ENCODE assay signal across 21 cellular contexts in the genomic region with DNA sequence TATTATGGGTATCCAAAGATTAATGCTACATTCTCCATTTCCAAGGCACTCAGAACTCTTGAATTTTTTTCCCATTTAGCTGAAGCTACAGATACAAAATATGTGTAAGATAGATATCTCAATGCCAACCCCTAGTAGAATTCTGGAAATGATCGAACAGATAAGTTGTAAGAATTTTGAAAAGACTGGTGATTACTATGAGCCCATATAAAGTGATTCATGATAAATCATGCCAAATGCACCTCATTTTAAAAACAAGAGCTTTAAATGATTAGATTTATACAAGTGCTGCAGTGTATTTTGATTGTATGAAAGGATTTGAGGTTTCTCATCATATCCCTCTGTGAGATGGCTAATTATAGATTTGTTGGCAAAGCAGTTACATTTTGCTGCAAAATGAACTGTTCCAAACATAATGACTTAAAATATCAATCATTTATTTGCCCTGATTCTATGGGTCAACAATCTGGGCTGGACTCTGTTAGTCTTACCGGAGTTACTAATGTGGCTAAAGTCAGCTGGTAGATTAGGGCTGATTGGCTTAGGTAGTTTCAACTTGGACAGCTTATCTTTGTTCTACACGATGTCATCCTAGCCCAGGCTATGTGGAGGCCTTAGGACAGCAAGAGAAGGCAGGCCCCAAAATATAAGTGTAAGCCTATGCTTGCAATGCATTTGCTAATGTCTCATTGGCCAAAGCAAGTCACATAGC. TPM values are rescaled to one million over a fixed set of nuclear protein-coding genes. Genes with fewer than 3 reads are reported as not detected.
DNase-seq lines count a peak whose midpoint lies in the region; ATAC-seq and TF ChIP-seq lines count a peak whose summit lies in the region.
"Had no signal": no experiment of that assay in that cellular context is flagged by ENCODE, and none has a peak within 500 bp of the region (broad histone marks: within the 10 kb centered on the region; RNA-seq: fewer than 3 reads in every experiment).

No MANE protein-coding gene starts in this region.

- H3F3A ChIP-seq in SK-N-SH (replicated peaks; ENCODE audit: insufficient read depth) = peaks cover 29% of the 10 kb centered on the region

- no peaks in the 10 kb centered on the region for H3K9me3 Mint-ChIP-seq in endothelial cell (ENCODE audit: unreplicated experiment)
- H3K9me3 Mint-ChIP-seq: CD4-positive, alpha-beta T cell; GM23338 had no signal

- no peak for ATAC-seq in SK-N-SH treated with all-trans-retinoic acid at 6 μM for 48 hours
- ATAC-seq: GM23338, HCT116 had no signal

- POLR2A ChIA-PET in SK-N-SH (lab: Yijun Ruan, JAX) = no interaction called here

- peak overlapping the region; percentile 80; the same call in 1 of the 2 replicates for H2AFZ ChIP-seq in SK-N-SH (ENCODE audit: low read depth)
- H2AFZ ChIP-seq: GM23338, PC-9 had no signal

- H3K27ac Mint-ChIP-seq in endothelial cell (ENCODE audit: unreplicated experiment) = no peak overlapping the region
- H3K27ac Mint-ChIP-seq: CD4-positive, alpha-beta T cell; GM23338 had no signal

- H3K27me3 ChIP-seq in SK-N-SH (ENCODE audit: insufficient read depth) (no peaks in the 10 kb centered on the region), skeletal muscle satellite cell (ENCODE audit: control insufficient read depth, insufficient read depth, low read length) (peaks cover 9% of the 10 kb centered on the region)
- H3K27me3 ChIP-seq: BE2C, MG63 had no signal

- CTCF ChIA-PET in SK-N-SH (lab: Yijun Ruan, JAX) = no interaction called here

- no peak overlapping the region for H3K4me3 Mint-ChIP-seq in endothelial cell (ENCODE audit: unreplicated experiment)
- H3K4me3 Mint-ChIP-seq: CD4-positive, alpha-beta T cell; GM23338 had no signal

- TF ChIP-seq CTCF in SK-N-SH (IDR thresholded peaks at IDR 0.05) (no peak), endothelial cell (IDR thresholded peaks at IDR 0.05; ENCODE audit: unreplicated experiment) (no peak)

- TF ChIP-seq RAD21 in SK-N-SH (IDR thresholded peaks at IDR 0.05; ENCODE audit: low read length) = no peak

- H3K9ac ChIP-seq in SK-N-SH (peak overlapping the region; percentile 5; the same call in 1 of the 2 replicates), skeletal muscle satellite cell (ENCODE audit: low read depth, low read length) (no peak overlapping the region)

- H3K36me3 Mint-ChIP-seq in endothelial cell (ENCODE audit: low read depth, unreplicated experiment) = no peaks in the 10 kb centered on the region

- no peaks in the 10 kb centered on the region for H3K27me3 Mint-ChIP-seq in endothelial cell (ENCODE audit: unreplicated experiment)

- H3K36me3 ChIP-seq in SK-N-SH (replicated peaks in 1 of 2; ENCODE audit: control insufficient read depth in 1 of 2, insufficient read depth in 2 of 2, low read length in 1 of 2) = no peaks in the 10 kb centered on the region
- H3K36me3 ChIP-seq in skeletal muscle satellite cell (ENCODE audit: insufficient read depth, low read length) = no peaks in the 10 kb centered on the region
- H3K36me3 ChIP-seq: BE2C, MG63 had no signal

- H3K4me1 ChIP-seq in SK-N-SH (ENCODE audit: control insufficient read depth in 1 of 2, insufficient read depth in 2 of 2, low read depth in 1 of 2, low read length in 1 of 2) (peaks cover 0 to 14% of the 10 kb centered on the region in 2 experiments; a peak in 1 of 4 replicates), skeletal muscle satellite cell (ENCODE audit: control insufficient read depth, insufficient read depth, low read length) (peaks cover 25% of the 10 kb centered on the region)
- H3K4me1 ChIP-seq: BE2C had no signal

- TF ChIP-seq EP300 in SK-N-SH (IDR thresholded peaks at IDR 0.05; ENCODE audit: borderline replicate concordance in 1 of 2, low read depth in 1 of 2, low read length in 1 of 2) = peak in 1 of 2 experiments; percentile 56; a peak in 2 of 4 replicates

- peak overlapping the region; percentile 46 for H3K4me2 ChIP-seq in SK-N-SH
- peak overlapping the region; percentile 40 for H3K4me2 ChIP-seq in skeletal muscle satellite cell (ENCODE audit: low read length)
- H3K4me2 ChIP-seq: GM23338, PC-9 had no signal

- no peak for DNase-seq in SK-N-SH
- peak; percentile 47 for DNase-seq in amniotic epithelial cell (ENCODE audit: low read depth)
- DNase-seq in iris pigment epithelial cell (ENCODE audit: low read depth) = peak; percentile 12
- DNase-seq in endothelial cell (ENCODE audit: low spot score) = no peak
- no peak for DNase-seq in germinal center (ENCODE audit: low spot score)
- no peak for DNase-seq in activated CD4-positive, alpha-beta T cell treated with anti-CD3 and anti-CD28 coated beads for 1 hour
- DNase-seq: BE2C; CD4-positive, alpha-beta T cell; DMS53; KG1; MG63; NCI-H1092; NCI-H1694; NCI-H524 treated with DMSO at 0.1 percent for 48 hours; PC-9 had no signal

- H3K79me2 ChIP-seq in SK-N-SH (ENCODE audit: insufficient read depth) = no peaks in the 10 kb centered on the region

- no peaks in the 10 kb centered on the region for H4K20me1 ChIP-seq in SK-N-SH (ENCODE audit: insufficient read depth)

- 10% methylated on average over 3 of the region's 3 CpGs for WGBS in SK-N-SH (ENCODE audit: low lambda C conversion rate)

- peaks cover 17% of the 10 kb centered on the region for H3K4me1 Mint-ChIP-seq in endothelial cell (ENCODE audit: unreplicated experiment)
- H3K4me1 Mint-ChIP-seq: GM23338 had no signal

- H3K4me3 ChIP-seq in SK-N-SH (ENCODE audit: low read depth in 2 of 2, low read length in 1 of 2) (no peak overlapping the region), skeletal muscle satellite cell (ENCODE audit: low read length) (no peak overlapping the region)
- H3K4me3 ChIP-seq: GM23338, MG63, PC-9 had no signal

- H3K9me2 ChIP-seq in SK-N-SH = no peaks in the 10 kb centered on the region

- H3K9me3 ChIP-seq in SK-N-SH (no peaks in the 10 kb centered on the region), skeletal muscle satellite cell (replicated peaks; ENCODE audit: low read length) (no peaks in the 10 kb centered on the region)
- H3K9me3 ChIP-seq: BE2C had no signal

- peak overlapping the region in 1 of 2 experiments; percentile 62; a peak in 2 of 4 replicates for H3K27ac ChIP-seq in SK-N-SH (ENCODE audit: low read depth in 2 of 2, low read length in 1 of 2)
- H3K27ac ChIP-seq: 22Rv1, PC-9 had no signal

TF ChIP-seq in SK-N-SH, 30 proteins besides CTCF, POLR2A, EP300 and RAD21 (continues in another document):
- TF ChIP-seq GATA2 (CRISPR knock-in tag; IDR thresholded peaks at IDR 0.05) = no peak
- no peak for TF ChIP-seq YY1 (IDR thresholded peaks at IDR 0.05; ENCODE audit: low read depth)
- TF ChIP-seq TAF1 (IDR thresholded peaks at IDR 0.05; ENCODE audit: borderline replicate concordance, low read depth, low read length) = no peak
- TF ChIP-seq, protein P1, sequence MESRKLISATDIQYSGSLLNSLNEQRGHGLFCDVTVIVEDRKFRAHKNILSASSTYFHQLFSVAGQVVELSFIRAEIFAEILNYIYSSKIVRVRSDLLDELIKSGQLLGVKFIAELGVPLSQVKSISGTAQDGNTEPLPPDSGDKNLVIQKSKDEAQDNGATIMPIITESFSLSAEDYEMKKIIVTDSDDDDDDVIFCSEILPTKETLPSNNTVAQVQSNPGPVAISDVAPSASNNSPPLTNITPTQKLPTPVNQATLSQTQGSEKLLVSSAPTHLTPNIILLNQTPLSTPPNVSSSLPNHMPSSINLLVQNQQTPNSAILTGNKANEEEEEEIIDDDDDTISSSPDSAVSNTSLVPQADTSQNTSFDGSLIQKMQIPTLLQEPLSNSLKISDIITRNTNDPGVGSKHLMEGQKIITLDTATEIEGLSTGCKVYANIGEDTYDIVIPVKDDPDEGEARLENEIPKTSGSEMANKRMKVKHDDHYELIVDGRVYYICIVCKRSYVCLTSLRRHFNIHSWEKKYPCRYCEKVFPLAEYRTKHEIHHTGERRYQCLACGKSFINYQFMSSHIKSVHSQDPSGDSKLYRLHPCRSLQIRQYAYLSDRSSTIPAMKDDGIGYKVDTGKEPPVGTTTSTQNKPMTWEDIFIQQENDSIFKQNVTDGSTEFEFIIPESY (IDR thresholded peaks at IDR 0.05; ENCODE audit: borderline replicate concordance, low read depth) = no peak

TF ChIP-seq in SK-N-SH treated with all-trans-retinoic acid at 6 μM for 48 hours, 23 proteins besides CTCF, POLR2A, EP300 and RAD21:
- no peak for TF ChIP-seq PPARA (CRISPR knock-in tag; IDR thresholded peaks at IDR 0.05; ENCODE audit: borderline replicate concordance)
TF ChIP-seq in SK-N-SH treated with all-trans-retinoic acid at 6 μM for 48 hours: peak in this region for 0.

RNA-seq across cellular contexts. Expression of a gene that starts 3.4 kb away (rescaled TPM):
- polyA plus RNA-seq in SK-N-SH (2012; rRNA removed) = not detected in 2 replicates
- not detected in 2 replicates for polyA plus RNA-seq in SK-N-SH (2012; cell fraction: cytosol; rRNA removed)
- polyA plus RNA-seq in SK-N-SH (2012; cell fraction: nucleus; rRNA removed) = not detected in 2 replicates
- not detected in 2 replicates for total RNA-seq in skeletal muscle satellite cell (2012; rRNA removed)
- total RNA-seq in endothelial cell (ENCODE audit: unreplicated experiment) = not detected
- total RNA-seq: CD4-positive, alpha-beta T cell; GM23338; PC-9; SK-MEL-5 had no signal
- polyA plus RNA-seq: GM23338 had no signal

RNA-seq across cellular contexts. Expression of a gene that starts 41.5 kb away (rescaled TPM):
- 20.5 and 22.0 TPM in 2 replicates for polyA plus RNA-seq in SK-N-SH (2012; rRNA removed)
- 24.9 and 25.5 TPM in 2 replicates for polyA plus RNA-seq in SK-N-SH (2012; cell fraction: cytosol; rRNA removed)
- polyA plus RNA-seq in SK-N-SH (2012; cell fraction: nucleus; rRNA removed) = 11.6 and 21.6 TPM in 2 replicates
- total RNA-seq in skeletal muscle satellite cell (2012; rRNA removed) = 6.6 and 7.4 TPM in 2 replicates
- 36.1 TPM for total RNA-seq in endothelial cell (ENCODE audit: unreplicated experiment)

RNA-seq across cellular contexts. Expression of a gene that starts 44.9 kb away (rescaled TPM):
- polyA plus RNA-seq in SK-N-SH (2012; rRNA removed) = 21.4 and 26.6 TPM in 2 replicates
- polyA plus RNA-seq in SK-N-SH (2012; cell fraction: cytosol; rRNA removed) = 31.2 and 37.3 TPM in 2 replicates
- polyA plus RNA-seq in SK-N-SH (2012; cell fraction: nucleus; rRNA removed) = 36.5 and 43.6 TPM in 2 replicates
- total RNA-seq in skeletal muscle satellite cell (2012; rRNA removed) = 9.4 and 27.9 TPM in 2 replicates
- 140 TPM for total RNA-seq in endothelial cell (ENCODE audit: unreplicated experiment)

Comparison
In these comparisons a context has a peak if more than half of its experiments do, and no peak if none do; other contexts are left out.
1. DNase-seq: peak in amniotic epithelial cell (single experiment) and iris pigment epithelial cell (single experiment); none in SK-N-SH (single experiment), endothelial cell (single experiment), germinal center (single experiment) and activated CD4-positive, alpha-beta T cell treated with anti-CD3 and anti-CD28 coated beads for 1 hour (single experiment).